21 cellular contexts compared by ENCODE assay signal in genomic region chr6:132623446-132623845, GRCh38. TPM values are rescaled to one million over a fixed set of nuclear protein-coding genes. Genes with fewer than 3 reads are reported as not detected.
DNase-seq lines count a peak whose midpoint lies in the region; FAIRE-seq and TF ChIP-seq lines count a peak whose summit lies in the region.
"Had no signal": no experiment of that assay in that cellular context is flagged by ENCODE, and none has a peak within 500 bp of the region (broad histone marks: within the 10 kb centered on the region; RNA-seq: fewer than 3 reads in every experiment).

No MANE protein-coding gene starts in this region.

- no peaks in the 10 kb centered on the region for H3K36me3 ChIP-seq in PC-9 (ENCODE audit: low read depth)
- no peaks in the 10 kb centered on the region for H3K36me3 ChIP-seq in neuronal stem cell (replicated peaks in 1 of 2; ENCODE audit: control insufficient read depth in 2 of 2, insufficient read depth in 2 of 2, low read length in 2 of 2)
- H3K36me3 ChIP-seq in kidney (ENCODE audit: control insufficient read depth in 1 of 2, insufficient read depth in 2 of 2, low read length in 2 of 2), result no peaks in the 10 kb centered on the region
- H3K36me3 ChIP-seq: HAP-1 had no signal

- no peaks in the 10 kb centered on the region for H3K79me2 ChIP-seq in PC-9 (ENCODE audit: low read depth)

- no peak overlapping the region for H2BK12ac ChIP-seq in neuronal stem cell (ENCODE audit: low read length)

- H3K27me3 ChIP-seq in PC-9 (ENCODE audit: insufficient read depth, low read depth), result no peaks in the 10 kb centered on the region
- H3K27me3 ChIP-seq in neuronal stem cell (ENCODE audit: control insufficient read depth in 3 of 3, insufficient read depth in 3 of 3, low read depth in 1 of 3, low read length in 3 of 3), result no peaks in the 10 kb centered on the region

- no peak for FAIRE-seq in kidney (lab: Jason Lieb, UNC)
- FAIRE-seq: A549, GM12878 had no signal

- H3K9me2 ChIP-seq in PC-9 (ENCODE audit: insufficient read depth), result no peaks in the 10 kb centered on the region

- no peak overlapping the region for H3K9ac ChIP-seq in neuronal stem cell (ENCODE audit: low read depth, low read length, poor library complexity)
- no peak overlapping the region for H3K9ac ChIP-seq in kidney (ENCODE audit: low read length in 2 of 2)

- no CpG with 5 or more reads among the region's 5 CpGs for WGBS in neuronal stem cell (ENCODE audit: extremely low coverage in 2 of 2, insufficient read length in 2 of 2, insufficient replicate concordance in 1 of 2), 2 donors

- H4K8ac ChIP-seq in neuronal stem cell (ENCODE audit: low read depth, low read length), result no peak overlapping the region

- no peak overlapping the region for H3K4me3 ChIP-seq in PC-9
- no peak overlapping the region for H3K4me3 ChIP-seq in neuronal stem cell (ENCODE audit: low read length in 2 of 2)
- no peak overlapping the region for H3K4me3 ChIP-seq in kidney (ENCODE audit: low read length in 2 of 2)
- H3K4me3 ChIP-seq: A549, GM12878, HAP-1 had no signal

- H3K4me2 ChIP-seq in PC-9 (no peak overlapping the region), neuronal stem cell (ENCODE audit: insufficient read depth, low read length, poor library complexity, severe bottlenecking) (no peak overlapping the region)
- H3K4me2 ChIP-seq: A549 had no signal

- CTCF ChIA-PET in PC-9 (lab: Charles Lee), result no interaction called here

- H3K27ac ChIP-seq in PC-9 (no peak overlapping the region), neuronal stem cell (replicated peaks; ENCODE audit: low read length) (no peak overlapping the region), kidney (ENCODE audit: low read depth in 2 of 2, low read length in 2 of 2) (no peak overlapping the region)
- H3K27ac ChIP-seq: 22Rv1, A549, C4-2B had no signal

- DNase-seq in Caki2 (ENCODE audit: low read depth), result peak; percentile 20
- no peak for DNase-seq in PC-9
- DNase-seq in kidney tubule cell (ENCODE audit: low spot score), result peak; percentile 39
- no peak for DNase-seq in neuronal stem cell (ENCODE audit: low spot score)
- no peak for DNase-seq in DMS 273 treated with DMSO at 0.1 percent for 48 hours (lab: John Stamatoyannopoulos, UW)
- DNase-seq in kidney, result no peak
- no peak for DNase-seq in NCI-H2107 treated with DMSO at 0.1 percent for 48 hours (lab: John Stamatoyannopoulos, UW; ENCODE audit: unreplicated experiment)
- no peak for DNase-seq in islet precursor cell
- DNase-seq: AML-193; Caco-2; CD4-positive, alpha-beta T cell; DMS79 treated with DMSO at 0.1 percent for 48 hours; GF-D8; GOT3 had no signal

- H3K79me1 ChIP-seq in neuronal stem cell (ENCODE audit: low read depth, low read length), result no peaks in the 10 kb centered on the region

- no TSS peak for BruUV-seq in PC-9 (replicated peaks; lab: Mats Ljungman, UMichigan)

- no peak overlapping the region for H3K14ac ChIP-seq in neuronal stem cell (ENCODE audit: low read length)

- no peak overlapping the region for H2BK15ac ChIP-seq in neuronal stem cell (ENCODE audit: low read length)

- POLR2A ChIA-PET in PC-9 (lab: Charles Lee; ENCODE audit: unreplicated experiment), result no interaction called here

- H3K23ac ChIP-seq in neuronal stem cell (ENCODE audit: low read depth, low read length, poor library complexity), result no peak overlapping the region

- H3K18ac ChIP-seq in neuronal stem cell (ENCODE audit: low read length), result no peak overlapping the region

- H2BK120ac ChIP-seq in neuronal stem cell (ENCODE audit: low read depth, low read length), result no peak overlapping the region

- H3K4ac ChIP-seq in neuronal stem cell (ENCODE audit: low read length), result no peak overlapping the region

- no peaks in the 10 kb centered on the region for H3K9me3 ChIP-seq in PC-9 (ENCODE audit: insufficient read depth, low read depth)
- no peaks in the 10 kb centered on the region for H3K9me3 ChIP-seq in neuronal stem cell (replicated peaks in 1 of 2; ENCODE audit: control insufficient read depth in 2 of 2, insufficient read depth in 1 of 2, low read depth in 1 of 2, low read length in 2 of 2)
- H3K9me3 ChIP-seq in kidney (ENCODE audit: control insufficient read depth in 1 of 2, low read length in 2 of 2), result no peaks in the 10 kb centered on the region
- H3K9me3 ChIP-seq: Caco-2, HAP-1 had no signal

- H2AK5ac ChIP-seq in neuronal stem cell (ENCODE audit: low read depth, low read length), result no peak overlapping the region

- intact Hi-C loops in PC-9 (cut with micrococcal nuclease; ENCODE audit: unreplicated experiment), result no loop called here
- intact Hi-C loops in kidney (cut with DNase I), result no loop called here

- H2BK5ac ChIP-seq in neuronal stem cell (ENCODE audit: low read length), result no peak overlapping the region

- no peaks in the 10 kb centered on the region for H3F3A ChIP-seq in PC-9 (ENCODE audit: insufficient read depth, low read depth)

- no peaks in the 10 kb centered on the region for H4K20me1 ChIP-seq in PC-9 (ENCODE audit: insufficient read depth)

- H4K91ac ChIP-seq in neuronal stem cell (ENCODE audit: low read depth, low read length, poor library complexity), result no peak overlapping the region

- no peaks in the 10 kb centered on the region for H3K4me1 ChIP-seq in PC-9 (replicated peaks; ENCODE audit: insufficient read depth)
- H3K4me1 ChIP-seq in neuronal stem cell (ENCODE audit: control insufficient read depth in 2 of 2, insufficient read depth in 1 of 2, low read depth in 1 of 2, low read length in 2 of 2), result no peaks in the 10 kb centered on the region
- no peaks in the 10 kb centered on the region for H3K4me1 ChIP-seq in kidney (ENCODE audit: control insufficient read depth in 1 of 2, insufficient read depth in 1 of 2, low read depth in 1 of 2, low read length in 2 of 2)
- H3K4me1 ChIP-seq: A549, Caco-2 had no signal

- TF ChIP-seq CTCF in PC-9 (conservative IDR thresholded peaks at IDR 0.05) (no peak), kidney (IDR thresholded peaks at IDR 0.05; ENCODE audit: borderline replicate concordance, extremely low read depth, insufficient read depth) (no peak)

- in situ Hi-C loops in Caki2 (cut with HindIII; ENCODE audit: low pct_unique_long_range_greater_than_20kb, low sequenced_read_pairs), result no loop called here

- H2AFZ ChIP-seq in PC-9, result peak overlapping the region; percentile 21; the same call in 1 of the 2 replicates
- peak overlapping the region; percentile 40 for H2AFZ ChIP-seq in neuronal stem cell (ENCODE audit: low read length)

RNA-seq across cellular contexts. Expression of gene TAAR2, which starts 0.6 kb away (rescaled TPM):
- total RNA-seq in Caki2 (2014; rRNA removed; shearing (Covaris generic); ENCODE audit: low replicate concordance), result not detected in 2 replicates
- total RNA-seq in PC-9 (2021) (not detected in 2 replicates), kidney (not detected)
- not detected for polyA plus RNA-seq in neuronal stem cell (2013, experiment 1 of 2)
- not detected for polyA plus RNA-seq in neuronal stem cell (2013, experiment 2 of 2)
- not detected for polyA plus RNA-seq in kidney (ENCODE audit: insufficient read depth, low read depth, low replicate concordance)
- total RNA-seq: Caco-2; CD4-positive, alpha-beta T cell; GM12878; HT-29 had no signal
- polyA plus RNA-seq: A549, BJ, GM12878 had no signal

RNA-seq across cellular contexts. Expression of gene TAAR5, which starts 33.9 kb away (rescaled TPM):
- not detected in 2 replicates for total RNA-seq in Caki2 (2014; rRNA removed; shearing (Covaris generic); ENCODE audit: low replicate concordance)
- total RNA-seq in PC-9 (2021) (not detected in 2 replicates), kidney (not detected)
- polyA plus RNA-seq in neuronal stem cell (2013, experiment 1 of 2), result not detected
- not detected for polyA plus RNA-seq in neuronal stem cell (2013, experiment 2 of 2)
- polyA plus RNA-seq in kidney (ENCODE audit: insufficient read depth, low read depth, low replicate concordance), result not detected
- total RNA-seq: Caco-2; CD4-positive, alpha-beta T cell; GM12878; HT-29 had no signal
- polyA plus RNA-seq: A549, BJ, GM12878 had no signal

RNA-seq across cellular contexts. Expression of gene TAAR1, which starts 35.5 kb away (rescaled TPM):
- not detected in 2 replicates for total RNA-seq in Caki2 (2014; rRNA removed; shearing (Covaris generic); ENCODE audit: low replicate concordance)
- total RNA-seq in PC-9 (2021), result not detected in 2 replicates
- not detected for polyA plus RNA-seq in neuronal stem cell (2013, experiment 1 of 2)
- not detected for polyA plus RNA-seq in neuronal stem cell (2013, experiment 2 of 2)
- not detected for total RNA-seq in kidney
- polyA plus RNA-seq in kidney (ENCODE audit: insufficient read depth, low read depth, low replicate concordance), result not detected
- total RNA-seq: Caco-2; CD4-positive, alpha-beta T cell; GM12878; HT-29 had no signal
- polyA plus RNA-seq: A549, BJ, GM12878 had no signal

RNA-seq across cellular contexts. Expression of gene TAAR6, which starts 53.3 kb away (rescaled TPM):
- not detected in 2 replicates for total RNA-seq in Caki2 (2014; rRNA removed; shearing (Covaris generic); ENCODE audit: low replicate concordance)
- total RNA-seq in PC-9 (2021) (not detected in 2 replicates), kidney (not detected)
- polyA plus RNA-seq in neuronal stem cell (2013, experiment 1 of 2), result not detected
- not detected for polyA plus RNA-seq in neuronal stem cell (2013, experiment 2 of 2)
- not detected for polyA plus RNA-seq in kidney (ENCODE audit: insufficient read depth, low read depth, low replicate concordance)
- total RNA-seq: Caco-2; CD4-positive, alpha-beta T cell; GM12878; HT-29 had no signal
- polyA plus RNA-seq: A549, BJ, GM12878 had no signal

Comparison
In these comparisons a context has a peak if more than half of its experiments do, and no peak if none do; other contexts are left out.
1. DNase-seq: peak in Caki2 (single experiment) and kidney tubule cell (single experiment); none in PC-9 (0 of 2), neuronal stem cell (single experiment), DMS 273 treated with DMSO at 0.1 percent for 48 hours (single experiment), kidney (single experiment), NCI-H2107 treated with DMSO at 0.1 percent for 48 hours (single experiment) and islet precursor cell (single experiment).